9 cellular contexts compared by ENCODE assay signal in the genomic region with DNA sequence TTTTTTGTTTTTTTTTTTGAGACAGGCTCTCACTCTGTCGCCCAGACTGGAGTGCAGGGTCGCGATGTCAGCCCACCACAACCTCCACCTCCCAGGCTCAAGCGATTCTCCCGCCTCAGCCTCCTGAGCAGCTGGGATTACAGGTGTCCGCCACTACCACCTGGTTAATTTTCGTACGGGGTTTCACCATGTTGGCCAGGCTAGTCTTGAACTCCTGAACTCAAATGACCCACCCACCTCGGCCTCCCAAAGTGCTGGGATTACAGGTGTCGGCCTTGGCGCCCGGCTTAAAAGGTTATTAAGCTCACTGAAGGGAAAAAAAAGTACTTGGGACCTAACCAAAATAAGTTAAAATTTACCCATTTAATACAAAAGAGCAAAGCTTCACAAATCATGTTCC. TPM values are rescaled to one million over a fixed set of nuclear protein-coding genes. Genes with fewer than 3 reads are reported as not detected.
DNase-seq lines count a peak whose midpoint lies in the region; ATAC-seq and TF ChIP-seq lines count a peak whose summit lies in the region.
"Had no signal": no experiment of that assay in that cellular context is flagged by ENCODE, and none has a peak within 500 bp of the region (broad histone marks: within the 10 kb centered on the region; RNA-seq: fewer than 3 reads in every experiment).

No MANE protein-coding gene starts in this region.

- H3K9ac ChIP-seq in DND-41 (ENCODE audit: low read depth, low read length), result peak overlapping the region; percentile 74

- H3K79me2 ChIP-seq in DND-41 (ENCODE audit: insufficient read depth, low read length), result peaks cover 40% of the 10 kb centered on the region

- no peak for TF ChIP-seq POLR2A in NB4 (IDR thresholded peaks at IDR 0.05; ENCODE audit: extremely low read depth, insufficient read length)

- H3K9me3 Mint-ChIP-seq in central memory CD8-positive, alpha-beta T cell, result no peaks in the 10 kb centered on the region

- peak overlapping the region; percentile 39 for H3K4me3 Mint-ChIP-seq in central memory CD8-positive, alpha-beta T cell

- H3K36me3 ChIP-seq in DND-41 (ENCODE audit: insufficient read depth, low read length) (peaks cover 31% of the 10 kb centered on the region), neuron (ENCODE audit: insufficient read depth, low read length) (peaks cover 14% of the 10 kb centered on the region)

- no peak for ATAC-seq in DND-41 (ENCODE audit: insufficient read depth, low read depth)
- no peak for ATAC-seq in central memory CD8-positive, alpha-beta T cell (replicated peaks; ENCODE audit: extremely low read depth, poor library complexity, severe bottlenecking)
- ATAC-seq in omental fat pad (ENCODE audit: low FRiP score), result no peak
- ATAC-seq in HG02973 (IDR thresholded peaks at IDR 0.05; ENCODE audit: unreplicated experiment), result no peak

- H3K27ac ChIP-seq in DND-41 (ENCODE audit: low read length), result peak overlapping the region; percentile 43

- H3K4me1 ChIP-seq in DND-41 (ENCODE audit: insufficient read depth, low read length) (peaks cover 29% of the 10 kb centered on the region), neuron (ENCODE audit: insufficient read depth, low read length) (peaks cover 20% of the 10 kb centered on the region)

- peaks cover 9% of the 10 kb centered on the region for H3K36me3 Mint-ChIP-seq in central memory CD8-positive, alpha-beta T cell (ENCODE audit: insufficient read depth)

- no peaks in the 10 kb centered on the region for H3K27me3 Mint-ChIP-seq in central memory CD8-positive, alpha-beta T cell

- H4K20me1 ChIP-seq in DND-41 (ENCODE audit: insufficient read depth, low read length), result peaks cover 30% of the 10 kb centered on the region

- DNase-seq in DND-41 (no peak), NB4 (ENCODE audit: low read depth) (no peak), NCI-H1092 treated with DMSO at 0.1 percent for 48 hours (lab: John Stamatoyannopoulos, UW) (no peak), omental fat pad (ENCODE audit: low spot score) (no peak)
- no peak for DNase-seq in central memory CD8-positive, alpha-beta T cell (ENCODE audit: low spot score in 2 of 2)
- DNase-seq: Kasumi-1 had no signal

- H3K27ac Mint-ChIP-seq in central memory CD8-positive, alpha-beta T cell (ENCODE audit: low read depth), result no peak overlapping the region

- H3K4me1 Mint-ChIP-seq in central memory CD8-positive, alpha-beta T cell, result peaks cover 19% of the 10 kb centered on the region

- H3K27me3 ChIP-seq in DND-41 (ENCODE audit: insufficient read depth, low read length, poor library complexity) (no peaks in the 10 kb centered on the region), neuron (ENCODE audit: insufficient read depth, low read length) (no peaks in the 10 kb centered on the region)

- TF ChIP-seq CTCF in DND-41 (IDR thresholded peaks at IDR 0.05; ENCODE audit: borderline replicate concordance, extremely low read depth, low read length, poor library complexity, severe bottlenecking), result no peak
- TF ChIP-seq CTCF in NB4 (IDR thresholded peaks at IDR 0.05; ENCODE audit: low read depth, low read length), result no peak
- no peak for TF ChIP-seq CTCF in omental fat pad (IDR thresholded peaks at IDR 0.05)

- H3K9me3 ChIP-seq in DND-41 (ENCODE audit: insufficient read depth, low read length, severe bottlenecking) (no peaks in the 10 kb centered on the region), neuron (ENCODE audit: low read length) (no peaks in the 10 kb centered on the region)

- H2AFZ ChIP-seq in DND-41 (ENCODE audit: low read depth, low read length), result no peak overlapping the region
- no peak overlapping the region for H2AFZ ChIP-seq in neuron (ENCODE audit: low read depth, low read length)

- peak overlapping the region; percentile 78 for H3K4me2 ChIP-seq in DND-41 (ENCODE audit: insufficient read depth, low read length)

- H3K4me3 ChIP-seq in DND-41 (ENCODE audit: low read depth in 1 of 2, low read length in 2 of 2) (peak overlapping the region; percentile 59 to 73; a peak in 3 of 4 replicates), NB4 (ENCODE audit: low read depth, low read length) (peak overlapping the region; percentile 67), neuron (ENCODE audit: low read length) (peak overlapping the region; percentile 83)

RNA-seq across cellular contexts. Expression of gene TCFL5, which starts 1.9 kb away (rescaled TPM):
- total RNA-seq in omental fat pad, result 1 to 10 TPM; 6.1 to 7.7 (median 6.3) TPM

RNA-seq across cellular contexts. Expression of gene COL9A3, which starts 42.9 kb away (rescaled TPM):
- total RNA-seq in omental fat pad, result 1 to 10 TPM; 2.3 to 6.3 (median 3.6) TPM
- total RNA-seq: myocyte had no signal

RNA-seq across cellular contexts. Expression of gene OGFR, which starts 55.1 kb away (rescaled TPM):
- total RNA-seq in omental fat pad, result 10 to 100 TPM; 34.0 to 84.2 (median 52.8) TPM
